In the genomic region with DNA sequence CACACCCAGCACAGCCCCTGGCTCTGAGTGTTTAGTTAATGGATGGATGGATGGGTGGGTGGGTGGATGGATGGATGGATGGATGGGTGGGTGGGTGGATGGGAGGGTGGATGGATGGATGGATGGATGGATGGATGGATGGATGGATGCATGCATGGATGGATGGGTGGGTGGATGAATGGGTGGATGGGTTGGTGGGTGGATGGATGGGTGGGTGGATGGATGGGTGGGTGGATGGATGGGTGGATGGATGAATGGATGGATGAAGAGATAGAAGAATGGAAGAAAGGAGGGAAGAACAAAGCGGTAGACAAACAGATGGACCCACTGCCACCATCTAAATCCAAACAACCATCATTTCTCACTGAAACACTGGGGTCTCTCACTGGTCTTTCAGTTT, we compare ENCODE assay signal across 7 cellular contexts.
DNase-seq lines count a peak whose midpoint lies in the region; ATAC-seq and TF ChIP-seq lines count a peak whose summit lies in the region.
"Not testable (repeated sequence)": the region's sequence is repeated elsewhere in the genome, so short reads cannot be mapped to it uniquely, and the experiment has no call there.

No MANE protein-coding gene starts in this region.

- peaks cover 94% of the 10 kb centered on the region for H3K4me1 Mint-ChIP-seq in dendritic cell treated with granulocyte-macrophage colony-stimulating factor and Interleukin-4, amounts not matched to agents 40 ng/mL and 50 ng/mL, for 4 days (ENCODE audit: low read depth)

- H3K27me3 ChIP-seq in breast epithelium; heart left ventricle; layer of hippocampus (ENCODE audit: control insufficient read depth, insufficient read depth, low read length); subcutaneous abdominal adipose tissue (ENCODE audit: control insufficient read depth in 5 of 5, insufficient read depth in 4 of 5, low read length in 5 of 5); tibial artery: not testable (repeated sequence)

- WGBS in heart left ventricle, 4 donors = 92 to 97% (median 94%) methylated on average over 1 of the region's 1 CpG

- peak overlapping the region; percentile 24 for H3K27ac Mint-ChIP-seq in dendritic cell treated with granulocyte-macrophage colony-stimulating factor and Interleukin-4, amounts not matched to agents 40 ng/mL and 50 ng/mL, for 4 days

- not testable (repeated sequence) for TF ChIP-seq CTCF in HEK293 (tag by site-specific recombination; IDR thresholded peaks at IDR 0.05); breast epithelium (IDR thresholded peaks at IDR 0.05); heart left ventricle (IDR thresholded peaks at IDR 0.05); tibial artery (IDR thresholded peaks at IDR 0.05)

- CTCF ChIA-PET in HEK293 (lab: Yijun Ruan, JAX) = interaction anchor here (0.7 kb wide), 1 partner anchor 38 kb away, joined by 3 read pairs; no protein-coding TSS in a partner anchor

- intact Hi-C loops in breast epithelium (cut with DNase I; ENCODE audit: low total_unique reads) (loop anchor here (5.0 kb wide), 1 partner anchor 82 kb away; the partner anchor contains the start of gene SIRPA), heart left ventricle (cut with DNase I) (loop anchor here in 1 of 10 donors (5.0 kb wide), 1 partner anchor 287 kb away; the partner anchor contains the start of gene STK35), tibial artery (cut with DNase I; ENCODE audit: low total_unique reads) (loop anchor here (5.0 kb wide), 1 partner anchor 77 kb away; no protein-coding TSS in a partner anchor)
- intact Hi-C loops in dendritic cell treated with granulocyte-macrophage colony-stimulating factor and Interleukin-4, amounts not matched to agents 40 ng/mL and 50 ng/mL, for 4 days (cut with micrococcal nuclease) = not testable (repeated sequence)

- not testable (repeated sequence) for H3K9me3 ChIP-seq in HEK293 (ENCODE audit: control insufficient read depth, insufficient read depth, low read depth, low read length); breast epithelium; heart left ventricle; subcutaneous abdominal adipose tissue (ENCODE audit: control insufficient read depth in 5 of 5, low read length in 5 of 5); tibial artery

- H3K36me3 Mint-ChIP-seq in dendritic cell treated with granulocyte-macrophage colony-stimulating factor and Interleukin-4, amounts not matched to agents 40 ng/mL and 50 ng/mL, for 4 days (ENCODE audit: low read depth) = not testable (repeated sequence)

- H3K27me3 Mint-ChIP-seq in dendritic cell treated with granulocyte-macrophage colony-stimulating factor and Interleukin-4, amounts not matched to agents 40 ng/mL and 50 ng/mL, for 4 days = not testable (repeated sequence)

- H3K9ac ChIP-seq in subcutaneous abdominal adipose tissue (ENCODE audit: low read length in 5 of 5) = not testable (repeated sequence)

- H3K4me3 Mint-ChIP-seq in dendritic cell treated with granulocyte-macrophage colony-stimulating factor and Interleukin-4, amounts not matched to agents 40 ng/mL and 50 ng/mL, for 4 days = not testable (repeated sequence)

- not testable (repeated sequence) for TF ChIP-seq POLR2A in breast epithelium (IDR thresholded peaks at IDR 0.05); heart left ventricle (IDR thresholded peaks at IDR 0.05)

- H3K4me1 ChIP-seq in HEK293 (ENCODE audit: control insufficient read depth, insufficient read depth, low read length) = not testable (repeated sequence)
- H3K4me1 ChIP-seq in breast epithelium (peaks cover 22 to 39% of the 10 kb centered on the region in 2 donors), heart left ventricle (peaks cover 0 to 86% (median 59%) of the 10 kb centered on the region in 12 donors), subcutaneous abdominal adipose tissue (ENCODE audit: control insufficient read depth in 5 of 5, insufficient read depth in 5 of 5, low read length in 5 of 5) (peaks cover 15 to 92% (median 65%) of the 10 kb centered on the region in 5 donors), tibial artery (peaks cover 0 to 96% (median 76%) of the 10 kb centered on the region in 4 donors)

- not testable (repeated sequence) for H3K9me3 Mint-ChIP-seq in dendritic cell treated with granulocyte-macrophage colony-stimulating factor and Interleukin-4, amounts not matched to agents 40 ng/mL and 50 ng/mL, for 4 days

- not testable (repeated sequence) for H3K4me3 ChIP-seq in HEK293 (ENCODE audit: low read depth, low read length); breast epithelium; heart left ventricle; subcutaneous abdominal adipose tissue (ENCODE audit: low read depth in 1 of 5, low read length in 5 of 5); tibial artery

- ATAC-seq in heart left ventricle = not testable (repeated sequence)

- not testable (repeated sequence) for H3K27ac ChIP-seq in HEK293 (ENCODE audit: extremely low read depth, low read depth, low read length)
- peak overlapping the region; percentile 94 to 96 for H3K27ac ChIP-seq in breast epithelium
- H3K27ac ChIP-seq in heart left ventricle = peak overlapping the region in 7 of 12 donors; percentile 57 to 97 (median 85)
- H3K27ac ChIP-seq in layer of hippocampus (ENCODE audit: low read depth, low read length) = peak overlapping the region; percentile 96
- peak overlapping the region; percentile 64 for H3K27ac ChIP-seq in subcutaneous abdominal adipose tissue (ENCODE audit: low read depth, low read length)
- peak overlapping the region; percentile 70 to 77 for H3K27ac ChIP-seq in tibial artery

- not testable (repeated sequence) for H3K36me3 ChIP-seq in HEK293 (ENCODE audit: control insufficient read depth in 2 of 2, insufficient read depth in 1 of 2, low read length in 2 of 2); breast epithelium; heart left ventricle; subcutaneous abdominal adipose tissue (ENCODE audit: control insufficient read depth in 5 of 5, insufficient read depth in 5 of 5, low read length in 5 of 5); tibial artery

- not testable (repeated sequence) for DNase-seq in breast epithelium (ENCODE audit: low spot score in 2 of 2); heart left ventricle
- DNase-seq in tibial artery = peak in 1 of 2 donors; percentile 6

- POLR2A ChIA-PET in HEK293 (lab: Yijun Ruan, JAX) = not testable (repeated sequence)

TF ChIP-seq in HEK293, 187 proteins besides CTCF, POLR2A, EP300 and RAD21:
- peak; percentile 97 for TF ChIP-seq EGR2 (tag by site-specific recombination; IDR thresholded peaks at IDR 0.05; ENCODE audit: low read depth)
- peak; percentile 62 for TF ChIP-seq ZNF366 (tag by site-specific recombination; conservative IDR thresholded peaks at IDR 0.05)
- TF ChIP-seq ZFHX2 (tag by site-specific recombination; conservative IDR thresholded peaks at IDR 0.05) = peak; percentile 73
